ENCODE assay signal across 20 cellular contexts in genomic region chr20:46226602-46227001, GRCh38.
DNase-seq lines count a peak whose midpoint lies in the region; ATAC-seq, FAIRE-seq and TF ChIP-seq lines count a peak whose summit lies in the region.
"Had no signal": no experiment of that assay in that cellular context is flagged by ENCODE, and none has a peak within 500 bp of the region (broad histone marks: within the 10 kb centered on the region; RNA-seq: fewer than 3 reads in every experiment).

No MANE protein-coding gene starts in this region.

- H3K36me3 Mint-ChIP-seq in neural crest cell (ENCODE audit: low read depth): no peaks in the 10 kb centered on the region
- H3K36me3 Mint-ChIP-seq: activated CD8-positive, alpha-beta memory T cell treated with anti-CD3 and anti-CD28 coated beads, Interleukin-2, amount 10 ng/mL, durations not matched to agents 7 days and 5 days had no signal

- TF ChIP-seq CTCF in bronchial epithelial cell (IDR thresholded peaks at IDR 0.05; ENCODE audit: insufficient read depth, low read length, severe bottlenecking) (no peak), neural crest cell (conservative IDR thresholded peaks at IDR 0.05) (no peak)

- peaks cover 8% of the 10 kb centered on the region for H3K4me1 Mint-ChIP-seq in neural crest cell
- H3K4me1 Mint-ChIP-seq: activated CD8-positive, alpha-beta memory T cell treated with anti-CD3 and anti-CD28 coated beads, Interleukin-2, amount 10 ng/mL, durations not matched to agents 7 days and 5 days had no signal

- no peaks in the 10 kb centered on the region for H3K9me3 ChIP-seq in MG63
- H3K9me3 ChIP-seq: lower lobe of right lung, SJSA1 had no signal

- H3K9me3 Mint-ChIP-seq in neural crest cell: no peaks in the 10 kb centered on the region
- H3K9me3 Mint-ChIP-seq: GM23338 had no signal

- H3K4me3 Mint-ChIP-seq in neural crest cell: no peak overlapping the region
- H3K4me3 Mint-ChIP-seq: activated CD8-positive, alpha-beta memory T cell treated with anti-CD3 and anti-CD28 coated beads, Interleukin-2, amount 10 ng/mL, durations not matched to agents 7 days and 5 days; GM23338 had no signal

- H3K27ac Mint-ChIP-seq in neural crest cell (ENCODE audit: unreplicated experiment): peak overlapping the region; percentile 27
- H3K27ac Mint-ChIP-seq: activated CD8-positive, alpha-beta memory T cell treated with anti-CD3 and anti-CD28 coated beads, Interleukin-2, amount 10 ng/mL, durations not matched to agents 7 days and 5 days; GM23338 had no signal

- no peak overlapping the region for H3K4me3 ChIP-seq in MG63
- no peak overlapping the region for H3K4me3 ChIP-seq in bronchial epithelial cell (ENCODE audit: low read depth, low read length)
- H3K4me3 ChIP-seq: lower lobe of right lung, SJSA1 had no signal

- no peak for ATAC-seq in GM18870 (IDR thresholded peaks at IDR 0.05; ENCODE audit: unreplicated experiment)
- ATAC-seq: activated CD4-positive, CD25-positive, alpha-beta regulatory T cell treated with anti-CD3 and anti-CD28 coated beads, Interleukin-2, amount 50 U/mL, for 24 hours; activated CD8-positive, alpha-beta memory T cell treated with anti-CD3 and anti-CD28 coated beads, Interleukin-2, amount 10 ng/mL, durations not matched to agents 7 days and 5 days; lower lobe of right lung had no signal

- H3K27me3 Mint-ChIP-seq in neural crest cell (ENCODE audit: low read depth): peaks cover 69% of the 10 kb centered on the region

- H3K36me3 ChIP-seq in MG63 (no peaks in the 10 kb centered on the region), bronchial epithelial cell (ENCODE audit: control insufficient read depth, insufficient read depth, low read length) (no peaks in the 10 kb centered on the region)
- H3K36me3 ChIP-seq: lower lobe of right lung, SJSA1 had no signal

- FAIRE-seq in bronchial epithelial cell (lab: Jason Lieb, UNC): no peak
- FAIRE-seq: islet of Langerhans had no signal

- H3K27me3 ChIP-seq in MG63 (peaks cover 8% of the 10 kb centered on the region), bronchial epithelial cell (ENCODE audit: control insufficient read depth, insufficient read depth, low read length) (peaks cover 2% of the 10 kb centered on the region)

- peak; percentile 35 for DNase-seq in H4 (ENCODE audit: low spot score)
- DNase-seq in MG63: peak; percentile 54
- peak; percentile 22 for DNase-seq in bronchial epithelial cell (ENCODE audit: low read depth)
- DNase-seq in neural crest cell (ENCODE audit: low read depth, low spot score): no peak
- DNase-seq in occipital lobe (lab: John Stamatoyannopoulos, UW): no peak
- DNase-seq in activated gamma-delta T cell treated with Interleukin-2 at 50 U/mL for 16 hours: no peak
- DNase-seq: activated CD8-positive, alpha-beta memory T cell treated with anti-CD3 and anti-CD28 coated beads, Interleukin-2, amount 10 ng/mL, durations not matched to agents 7 days and 5 days; central memory CD4-positive, alpha-beta T cell; COR-L47; effector memory CD4-positive, alpha-beta T cell; lower lobe of right lung; NCI-H187; NCI-H774; OCI-M1; retina had no signal

Comparison
In these comparisons a context has a peak if more than half of its experiments do, and no peak if none do; other contexts are left out.
1. DNase-seq: peak in H4 (single experiment), MG63 (single experiment) and bronchial epithelial cell (single experiment); none in neural crest cell (single experiment), occipital lobe (single experiment) and activated gamma-delta T cell treated with Interleukin-2 at 50 U/mL for 16 hours (single experiment).